In genomic region chr3:197354195-197355059, GRCh38 we compare ENCODE assay signal across 8 cellular contexts. TPM values are rescaled to one million over a fixed set of nuclear protein-coding genes. Genes with fewer than 3 reads are reported as not detected.
DNase-seq lines count a peak whose midpoint lies in the region; ATAC-seq and TF ChIP-seq lines count a peak whose summit lies in the region.

No MANE protein-coding gene starts in this region.

- no peak overlapping the region for H4K8ac ChIP-seq in mesendoderm (ENCODE audit: low read depth, low read length)

- H2BK120ac ChIP-seq in mesendoderm (ENCODE audit: low read depth, low read length) = no peak overlapping the region

- DNase-seq in NCI-H2171 treated with DMSO at 0.1 percent for 48 hours (lab: John Stamatoyannopoulos, UW) (peak; percentile 33), NCI-H2171 (lab: John Stamatoyannopoulos, UW) (no peak), coronary artery (ENCODE audit: low spot score) (no peak), vagina (ENCODE audit: extremely low spot score in 2 of 2) (no peak), HuH-7 (ENCODE audit: low spot score) (no peak), mesendoderm (no peak)

- no peak overlapping the region for H4K5ac ChIP-seq in mesendoderm (ENCODE audit: low read length)

- H3K9ac ChIP-seq in mesendoderm (ENCODE audit: low read length) = no peak overlapping the region

- H3K4ac ChIP-seq in mesendoderm (ENCODE audit: low read depth, low read length) = no peak overlapping the region

- H3K18ac ChIP-seq in mesendoderm (ENCODE audit: low read length) = no peak overlapping the region

- H3K36me3 ChIP-seq in mesodermal cell (ENCODE audit: control insufficient read depth, insufficient read depth, low read length) (no peaks in the 10 kb centered on the region), vagina (no peaks in the 10 kb centered on the region), mesendoderm (ENCODE audit: control insufficient read depth, insufficient read depth, low read length) (no peaks in the 10 kb centered on the region)

- peaks cover 18% of the 10 kb centered on the region for H3K4me1 ChIP-seq in mesodermal cell (ENCODE audit: control insufficient read depth, insufficient read depth, low read length, poor library complexity, severe bottlenecking)
- H3K4me1 ChIP-seq in vagina = peaks cover 35% of the 10 kb centered on the region
- H3K4me1 ChIP-seq in mesendoderm (ENCODE audit: control insufficient read depth, low read depth, low read length) = no peaks in the 10 kb centered on the region

- no peaks in the 10 kb centered on the region for H3K79me2 ChIP-seq in mesendoderm (ENCODE audit: control insufficient read depth, insufficient read depth, low read length)

- H3K27ac ChIP-seq in coronary artery = no peak overlapping the region
- H3K27ac ChIP-seq in mesodermal cell (ENCODE audit: low read depth, low read length, severe bottlenecking) = peak overlapping the region; percentile 25
- H3K27ac ChIP-seq in vagina = peak overlapping the region; percentile 71
- H3K27ac ChIP-seq in mesendoderm (ENCODE audit: low read depth, low read length) = no peak overlapping the region

- intact Hi-C loops in vagina (cut with DNase I) = no loop called here

- no peak for TF ChIP-seq CTCF in coronary artery (IDR thresholded peaks at IDR 0.05)
- no peak for TF ChIP-seq CTCF in vagina (IDR thresholded peaks at IDR 0.05)

- H3K23ac ChIP-seq in mesendoderm (ENCODE audit: low read length) = no peak overlapping the region

- H3K79me1 ChIP-seq in mesendoderm (ENCODE audit: low read length) = no peaks in the 10 kb centered on the region

- peak overlapping the region; percentile 37 for H3K4me3 ChIP-seq in coronary artery
- no peak overlapping the region for H3K4me3 ChIP-seq in mesodermal cell (ENCODE audit: extremely low read depth, insufficient read depth, low read length, poor library complexity, severe bottlenecking)
- H3K4me3 ChIP-seq in vagina = no peak overlapping the region
- H3K4me3 ChIP-seq in mesendoderm (ENCODE audit: low read length) = no peak overlapping the region

- H3K4me2 ChIP-seq in mesendoderm (ENCODE audit: low read length) = no peak overlapping the region

- no peak overlapping the region for H2BK15ac ChIP-seq in mesendoderm (replicated peaks; ENCODE audit: low read depth)

- 79% methylated on average over 21 to 26 of the region's 26 CpGs for WGBS in mesodermal cell (ENCODE audit: insufficient coverage in 2 of 2), 2 experiments
- no CpG with 5 or more reads among the region's 26 CpGs for WGBS in mesendoderm (ENCODE audit: extremely low coverage, insufficient coverage, low lambda C conversion rate)

- no peak for ATAC-seq in HG03039 (IDR thresholded peaks at IDR 0.05; ENCODE audit: unreplicated experiment)

- no peak overlapping the region for H2AK5ac ChIP-seq in mesendoderm (ENCODE audit: low read length)

- no peak overlapping the region for H3K56ac ChIP-seq in mesendoderm (ENCODE audit: low read length)

- no peak overlapping the region for H2BK5ac ChIP-seq in mesendoderm (ENCODE audit: low read length)

- TF ChIP-seq POLR2A in vagina (IDR thresholded peaks at IDR 0.05) = no peak

- no peaks in the 10 kb centered on the region for H3K27me3 ChIP-seq in vagina
- H3K27me3 ChIP-seq in mesendoderm (ENCODE audit: insufficient read depth, low read length, poor library complexity) = no peaks in the 10 kb centered on the region

- H3K9me3 ChIP-seq in mesodermal cell (ENCODE audit: control insufficient read depth, low read length) (peaks cover 5% of the 10 kb centered on the region), vagina (no peaks in the 10 kb centered on the region)

RNA-seq across cellular contexts. Expression of gene DLG1, which starts 56.0 kb away (rescaled TPM):
- 59.3 TPM for polyA plus RNA-seq in mesodermal cell (2013, experiment 1 of 2)
- polyA plus RNA-seq in mesodermal cell (2013, experiment 2 of 2) = 70.9 TPM
- 115 TPM for total RNA-seq in vagina
- 43.0 TPM for polyA plus RNA-seq in mesendoderm (2013, experiment 1 of 2)
- polyA plus RNA-seq in mesendoderm (2013, experiment 2 of 2) = 43.5 TPM

Comparison
In these comparisons a context has a peak if more than half of its experiments do, and no peak if none do; other contexts are left out.
1. H3K27ac ChIP-seq: peak in mesodermal cell (single experiment) and vagina (single experiment); none in coronary artery (0 of 2) and mesendoderm (single experiment).